ENCODE assay signal across 8 cellular contexts in genomic region chr11:9265211-9266131, GRCh38. TPM values are rescaled to one million over a fixed set of nuclear protein-coding genes. Genes with fewer than 3 reads are reported as not detected.
DNase-seq lines count a peak whose midpoint lies in the region; ATAC-seq and TF ChIP-seq lines count a peak whose summit lies in the region.

TSS of gene DENND5A (minus strand) at chr11:9265350. CDS start at chr11:9265069, 281 bp downstream.

- H3K4me3 ChIP-seq in colonic mucosa: peak within 1 kb of the TSS; percentile 56

- ATAC-seq in HG03025 (IDR thresholded peaks at IDR 0.05; ENCODE audit: low FRiP score, unreplicated experiment): peak; percentile 34

- H3K4me1 ChIP-seq in colonic mucosa: no peaks in the 10 kb centered on the region

- no peaks in the 10 kb centered on the region for H3K9me3 ChIP-seq in colonic mucosa

- H3K27ac ChIP-seq in colonic mucosa: peak within 1 kb of the TSS; percentile 81
- H3K27ac ChIP-seq in layer of hippocampus (ENCODE audit: low read depth, low read length): peak within 1 kb of the TSS; percentile 91

- H3K36me3 ChIP-seq in colonic mucosa: no peaks in the 10 kb centered on the region

- POLR2A ChIA-PET in GM10248 (lab: Yijun Ruan, JAX): no interaction called here

- peak; percentile 94 for DNase-seq in GM10248 (ENCODE audit: extremely low spot score)
- DNase-seq in NCI-H345 (lab: John Stamatoyannopoulos, UW): peak; percentile 80
- peak; percentile 71 for DNase-seq in activated CD4-positive, alpha-beta T cell treated with anti-CD3 and anti-CD28 coated beads for 48 hours
- DNase-seq in colonic mucosa: peak; percentile 74
- peak; percentile 70 for DNase-seq in stimulated activated CD4-positive, alpha-beta T cell treated with anti-CD3 and anti-CD28 coated beads, Interleukin-15, amount 100 ng/mL, for 24 hours
- DNase-seq in activated CD4-positive, CD25-positive, alpha-beta regulatory T cell treated with anti-CD3 and anti-CD28 coated beads, Interleukin-2, amount 50 U/mL, for 72 hours: no peak

- H3K27me3 ChIP-seq in colonic mucosa (no peaks in the 10 kb centered on the region), layer of hippocampus (ENCODE audit: control insufficient read depth, insufficient read depth, low read length) (no peaks in the 10 kb centered on the region)

- intact Hi-C loops in colonic mucosa (cut with DNase I): no loop called here

- CTCF ChIA-PET in GM10248 (lab: Yijun Ruan, JAX): interaction anchor here (0.8 to 2.6 kb wide), 6 partner anchors 10 to 241 kb away, joined by 3 to 8 read pairs (median 3); no protein-coding TSS in a partner anchor

- peak within 1 kb of the TSS; percentile 79 to 80 for H3K9ac ChIP-seq in colonic mucosa (ENCODE audit: low read depth in 2 of 2, low read length in 2 of 2)

- TF ChIP-seq CTCF in GM10248 (IDR thresholded peaks at IDR 0.05; ENCODE audit: control extremely low read depth, extremely low read depth, low read depth, missing control alignments) (peak; percentile 40), colonic mucosa (IDR thresholded peaks at IDR 0.05) (no peak)

RNA-seq across cellular contexts. Expression of gene DENND5A, which starts in this region (rescaled TPM):
- total RNA-seq in colonic mucosa: 10 to 100 TPM in 1 of 2 donors, 1 to 10 TPM in 1; 7.0 to 24.8 TPM
